19 cellular contexts compared by ENCODE assay signal in genomic region chr6:137156650-137157049, GRCh38. TPM values are rescaled to one million over a fixed set of nuclear protein-coding genes. Genes with fewer than 3 reads are reported as not detected.
A peak's percentile ranks its signal among the peaks of the same experiment; 100 is the strongest.
DNase-seq lines count a peak whose midpoint lies in the region; ATAC-seq and TF ChIP-seq lines count a peak whose summit lies in the region.
"Had no signal": no experiment of that assay in that cellular context is flagged by ENCODE, and none has a peak within 500 bp of the region (broad histone marks: within the 10 kb centered on the region; RNA-seq: fewer than 3 reads in every experiment).

No MANE protein-coding gene starts in this region.

- H3K36me3 ChIP-seq in BLaER1 (no peaks in the 10 kb centered on the region), lung (ENCODE audit: control insufficient read depth in 2 of 2, insufficient read depth in 2 of 2, low read length in 2 of 2) (no peaks in the 10 kb centered on the region)

- H3K27ac Mint-ChIP-seq in T-helper 1 cell treated with Interleukin-12 subunit alpha and Interleukin-12 subunit beta and Interleukin-4 antibody, amounts not matched to agents 30 μg/mL and 1 μg/mL, for 36 hours, result peak overlapping the region; percentile 28

- H3K4me1 Mint-ChIP-seq in T-helper 1 cell treated with Interleukin-12 subunit alpha and Interleukin-12 subunit beta and Interleukin-4 antibody, amounts not matched to agents 30 μg/mL and 1 μg/mL, for 36 hours (ENCODE audit: low read depth), result peaks cover 41% of the 10 kb centered on the region

- peaks cover 26% of the 10 kb centered on the region for H3K4me1 ChIP-seq in BLaER1
- peaks cover 2 to 3% of the 10 kb centered on the region in 2 donors for H3K4me1 ChIP-seq in lung (ENCODE audit: control insufficient read depth in 2 of 2, insufficient read depth in 2 of 2, low read length in 2 of 2)

- H3K27ac ChIP-seq in BLaER1 (no peak overlapping the region), HL-60 (replicated peaks) (peak overlapping the region; percentile 77), lung (ENCODE audit: low read depth in 1 of 2, low read length in 1 of 2) (no peak overlapping the region)
- H3K27ac ChIP-seq: C4-2B had no signal

- H3K9me3 ChIP-seq in BLaER1 (peaks cover 46% of the 10 kb centered on the region), lung (ENCODE audit: control insufficient read depth in 2 of 2, insufficient read depth in 1 of 2, low read length in 1 of 2) (no peaks in the 10 kb centered on the region)

- no peak for DNase-seq in T-helper 1 cell
- DNase-seq in HL-60 (ENCODE audit: low read depth in 1 of 2, low spot score in 1 of 2), result no peak
- no peak for DNase-seq in lung (ENCODE audit: low spot score)
- no peak for DNase-seq in NCI-H2107 (lab: John Stamatoyannopoulos, UW)
- DNase-seq in DMS153 treated with DMSO at 0.1 percent for 48 hours (lab: John Stamatoyannopoulos, UW; ENCODE audit: unreplicated experiment), result no peak
- no peak for DNase-seq in RPMI8226
- DNase-seq: EL, H7, MM.1S, NCI-H1105 treated with DMSO at 0.1 percent for 48 hours, NCI-H187, NCI-H2171, NCI-H446, SHP77 treated with DMSO at 0.1 percent for 48 hours had no signal

- peaks cover 57% of the 10 kb centered on the region for H3K9me3 Mint-ChIP-seq in T-helper 1 cell treated with Interleukin-12 subunit alpha and Interleukin-12 subunit beta and Interleukin-4 antibody, amounts not matched to agents 30 μg/mL and 1 μg/mL, for 36 hours

- H4K20me1 ChIP-seq in BLaER1, result no peaks in the 10 kb centered on the region

- no peak for TF ChIP-seq CTCF in HL-60 (IDR thresholded peaks at IDR 0.05; ENCODE audit: insufficient read depth, low read length)
- no peak for TF ChIP-seq CTCF in lung (IDR thresholded peaks at IDR 0.05; ENCODE audit: control extremely low read depth, extremely low read depth)

- H3K4me3 ChIP-seq in BLaER1, result no peak overlapping the region
- no peak overlapping the region for H3K4me3 ChIP-seq in HL-60 (replicated peaks; ENCODE audit: insufficient read depth, low read length)
- no peak overlapping the region for H3K4me3 ChIP-seq in lung

- WGBS in lung, 2 donors, result 73 to 93% methylated on average over 1 of the region's 1 CpG

- H3K36me3 Mint-ChIP-seq in T-helper 1 cell treated with Interleukin-12 subunit alpha and Interleukin-12 subunit beta and Interleukin-4 antibody, amounts not matched to agents 30 μg/mL and 1 μg/mL, for 36 hours (ENCODE audit: low read depth), result peaks cover 50% of the 10 kb centered on the region

- ATAC-seq in lung (ENCODE audit: insufficient read depth, low FRiP score), result peak; percentile 23

- H3K9ac ChIP-seq in BLaER1, result no peak overlapping the region

- H3K27me3 ChIP-seq in BLaER1 (no peaks in the 10 kb centered on the region), HL-60 (ENCODE audit: insufficient read depth, poor library complexity, severe bottlenecking) (no peaks in the 10 kb centered on the region), lung (ENCODE audit: control insufficient read depth, insufficient read depth) (no peaks in the 10 kb centered on the region)

- peak overlapping the region; percentile 39 for H3K4me3 Mint-ChIP-seq in T-helper 1 cell treated with Interleukin-12 subunit alpha and Interleukin-12 subunit beta and Interleukin-4 antibody, amounts not matched to agents 30 μg/mL and 1 μg/mL, for 36 hours

- H3K4me2 ChIP-seq in BLaER1, result peak overlapping the region; percentile 76; the same call in 1 of the 2 replicates

- H3K27me3 Mint-ChIP-seq in T-helper 1 cell treated with Interleukin-12 subunit alpha and Interleukin-12 subunit beta and Interleukin-4 antibody, amounts not matched to agents 30 μg/mL and 1 μg/mL, for 36 hours (ENCODE audit: low read depth), result no peaks in the 10 kb centered on the region

RNA-seq across cellular contexts. Expression of gene IL22RA2, which starts 16.8 kb away (rescaled TPM):
- under 1 TPM in 1 of 2 donors, not detected in 1; 0.20 TPM for total RNA-seq in lung
- under 1 TPM in 1 of 2 donors, not detected in 1; 0.02 TPM for polyA plus RNA-seq in lung
- total RNA-seq: A172, H7, HT-29 had no signal
